ENCODE assay signal across 1 cellular context in genomic region chr5:143052967-143053682, GRCh38.
TF ChIP-seq lines count a peak whose summit lies in the region.

No MANE protein-coding gene starts in this region.

TF ChIP-seq in HepG2, 621 proteins besides CTCF, POLR2A, EP300 and RAD21 (continued from another document):
- TF ChIP-seq ETS1 (CRISPR knock-in tag; IDR thresholded peaks at IDR 0.05) (no peak), JARID2 (CRISPR knock-in tag; IDR thresholded peaks at IDR 0.05; ENCODE audit: insufficient replicate concordance) (no peak)
